Comparison of ENCODE assay signal across 20 cellular contexts in genomic region chr14:102666635-102667034, GRCh38.
"Had no signal": no experiment of that assay in that cellular context is flagged by ENCODE, and none has a peak within 500 bp of the region (broad histone marks: within the 10 kb centered on the region; RNA-seq: fewer than 3 reads in every experiment).

No MANE protein-coding gene starts in this region.

- ATAC-seq: activated T-helper 17 cell treated with anti-CD3 and anti-CD28 coated beads, Interleukin-2, amount 50 U/mL, for 72 hours; gastrocnemius medialis; natural killer cell treated with Interleukin-12 subunit alpha and Interleukin-12 subunit beta and Interleukin-15 and Interleukin-18, amount 100 ng/mL, for 72 hours; right lobe of liver had no signal

- H3K9me3 Mint-ChIP-seq: activated T-cell treated with anti-CD3 and anti-CD28 coated beads, Interleukin-2, amount 50 U/mL, for 24 hours; activated T-helper 17 cell treated with anti-CD3 and anti-CD28 coated beads, Interleukin-2, amount 50 U/mL, for 72 hours; brain; natural killer cell treated with Interleukin-12 subunit alpha and Interleukin-12 subunit beta and Interleukin-15 and Interleukin-18, amount 100 ng/mL, for 72 hours had no signal

- H3K27me3 ChIP-seq: gastrocnemius medialis, right lobe of liver, testis had no signal

- H3K36me3 Mint-ChIP-seq: natural killer cell treated with Interleukin-12 subunit alpha and Interleukin-12 subunit beta and Interleukin-15 and Interleukin-18, amount 100 ng/mL, for 72 hours had no signal

- H3K27ac Mint-ChIP-seq: activated T-cell treated with anti-CD3 and anti-CD28 coated beads, Interleukin-2, amount 50 U/mL, for 24 hours; activated T-helper 17 cell treated with anti-CD3 and anti-CD28 coated beads, Interleukin-2, amount 50 U/mL, for 72 hours; brain; natural killer cell treated with Interleukin-12 subunit alpha and Interleukin-12 subunit beta and Interleukin-15 and Interleukin-18, amount 100 ng/mL, for 72 hours had no signal

- H3K4me1 ChIP-seq: gastrocnemius medialis had no signal

- H3K36me3 ChIP-seq: gastrocnemius medialis, right lobe of liver had no signal

- DNase-seq: activated CD8-positive, alpha-beta memory T cell treated with anti-CD3 and anti-CD28 coated beads for 24 hours; activated CD8-positive, alpha-beta memory T cell treated with anti-CD3 and anti-CD28 coated beads, Interleukin-2, amount 50 U/mL, for 4 hours; activated naive CD4-positive, alpha-beta T cell treated with Interleukin-2 at 50 U/mL for 16 hours; activated T-cell treated with anti-CD3 and anti-CD28 coated beads, Interleukin-2, amount 50 U/mL, for 24 hours; caudate nucleus; dermis blood vessel endothelial cell; effector memory CD4-positive, alpha-beta T cell; gastrocnemius medialis; hippocampal formation; midbrain; right lobe of liver; stimulated activated CD4-positive, alpha-beta T cell treated with anti-CD3 and anti-CD28 coated beads, Interleukin-2, amount 100 ng/mL, for 48 hours; stimulated activated naive CD4-positive, alpha-beta T cell; T-helper 9 cell; testis had no signal

- H3K4me3 Mint-ChIP-seq: activated T-cell treated with anti-CD3 and anti-CD28 coated beads, Interleukin-2, amount 50 U/mL, for 24 hours; activated T-helper 17 cell treated with anti-CD3 and anti-CD28 coated beads, Interleukin-2, amount 50 U/mL, for 72 hours; brain; natural killer cell treated with Interleukin-12 subunit alpha and Interleukin-12 subunit beta and Interleukin-15 and Interleukin-18, amount 100 ng/mL, for 72 hours; type B pancreatic cell had no signal

- H3K9me3 ChIP-seq: gastrocnemius medialis, right lobe of liver, testis had no signal

- H3K4me2 ChIP-seq: smooth muscle cell had no signal

- H3K4me3 ChIP-seq: gastrocnemius medialis, right lobe of liver, smooth muscle cell, testis had no signal

- H3K27ac ChIP-seq: gastrocnemius medialis, right lobe of liver, testis had no signal

- H3K27me3 Mint-ChIP-seq: activated T-cell treated with anti-CD3 and anti-CD28 coated beads, Interleukin-2, amount 50 U/mL, for 24 hours; activated T-helper 17 cell treated with anti-CD3 and anti-CD28 coated beads, Interleukin-2, amount 50 U/mL, for 72 hours; brain; natural killer cell treated with Interleukin-12 subunit alpha and Interleukin-12 subunit beta and Interleukin-15 and Interleukin-18, amount 100 ng/mL, for 72 hours; type B pancreatic cell had no signal
